In genomic region chr12:54658306-54659264, GRCh38 we compare ENCODE assay signal across 8 cellular contexts. TPM values are rescaled to one million over a fixed set of nuclear protein-coding genes. Genes with fewer than 3 reads are reported as not detected.
A peak's percentile ranks its signal among the peaks of the same experiment; 100 is the strongest.
DNase-seq lines count a peak whose midpoint lies in the region; ATAC-seq and TF ChIP-seq lines count a peak whose summit lies in the region.

No MANE protein-coding gene starts in this region.

- no peak for TF ChIP-seq POLR2A in upper lobe of left lung (IDR thresholded peaks at IDR 0.05)

- no peaks in the 10 kb centered on the region for H3K9me3 Mint-ChIP-seq in CD14-positive monocyte
- H3K9me3 Mint-ChIP-seq in activated naive CD4-positive, alpha-beta T cell treated with anti-CD3 and anti-CD28 coated beads, Interleukin-2, amount 50 U/mL, for 72 hours, result no peaks in the 10 kb centered on the region

- no peaks in the 10 kb centered on the region for H3K36me3 ChIP-seq in liver (ENCODE audit: control insufficient read depth in 4 of 4, insufficient read depth in 3 of 4, low read depth in 1 of 4, low read length in 3 of 4)
- H3K36me3 ChIP-seq in upper lobe of left lung, result no peaks in the 10 kb centered on the region

- intact Hi-C loops in CD14-positive monocyte (cut with micrococcal nuclease), result no loop called here

- H3K36me3 Mint-ChIP-seq in CD14-positive monocyte, result no peaks in the 10 kb centered on the region
- H3K36me3 Mint-ChIP-seq in activated naive CD4-positive, alpha-beta T cell treated with anti-CD3 and anti-CD28 coated beads, Interleukin-2, amount 50 U/mL, for 72 hours, result no peaks in the 10 kb centered on the region

- DNase-seq in CD14-positive monocyte (ENCODE audit: low spot score), result no peak
- DNase-seq in RKO (ENCODE audit: low spot score), result peak; percentile 22
- peak in 1 of 2 donors; percentile 62 for DNase-seq in activated naive CD4-positive, alpha-beta T cell treated with anti-CD3 and anti-CD28 coated beads, Interleukin-2, amount 50 U/mL, for 72 hours (ENCODE audit: low spot score in 2 of 2)
- peak in 1 of 2 donors; percentile 34 for DNase-seq in upper lobe of left lung

- no peak overlapping the region for H3K27ac ChIP-seq in liver (ENCODE audit: low read depth in 1 of 2, low read length in 2 of 2)
- no peak overlapping the region for H3K27ac ChIP-seq in upper lobe of left lung

- 68% methylated on average over 19 of the region's 19 CpGs for WGBS in liver
- 63 to 65% methylated on average over 19 of the region's 19 CpGs for WGBS in upper lobe of left lung, 2 donors

- peak; percentile 71 to 83 for TF ChIP-seq RAD21 in liver (IDR thresholded peaks at IDR 0.05)

- H3K9me3 ChIP-seq in liver (ENCODE audit: control insufficient read depth in 4 of 4, low read length in 3 of 4), result no peaks in the 10 kb centered on the region
- no peaks in the 10 kb centered on the region for H3K9me3 ChIP-seq in upper lobe of left lung

- H3K9ac ChIP-seq in liver (ENCODE audit: low read depth in 1 of 2, low read length in 2 of 2), result no peak overlapping the region

- no peak overlapping the region for H3K27ac Mint-ChIP-seq in CD14-positive monocyte
- no peak overlapping the region for H3K27ac Mint-ChIP-seq in activated naive CD4-positive, alpha-beta T cell treated with anti-CD3 and anti-CD28 coated beads, Interleukin-2, amount 50 U/mL, for 72 hours

- peak; percentile 72 for TF ChIP-seq CTCF in CD14-positive monocyte (IDR thresholded peaks at IDR 0.05)
- peak; percentile 53 for TF ChIP-seq CTCF in liver (IDR thresholded peaks at IDR 0.05; ENCODE audit: low read depth, low read length, missing input control)
- TF ChIP-seq CTCF in upper lobe of left lung (IDR thresholded peaks at IDR 0.05), result peak in 4 of 6 experiments; percentile 16 to 26 (median 20)

- TF ChIP-seq EP300 in upper lobe of left lung (IDR thresholded peaks at IDR 0.05), result no peak

- peaks cover 0 to 5% (median 4%) of the 10 kb centered on the region in 3 donors for H3K27me3 Mint-ChIP-seq in CD14-positive monocyte (ENCODE audit: low read depth in 3 of 3)

- H3K27me3 ChIP-seq in liver (ENCODE audit: control insufficient read depth in 4 of 4, insufficient read depth in 4 of 4, low read length in 3 of 4) (no peaks in the 10 kb centered on the region), upper lobe of left lung (no peaks in the 10 kb centered on the region)

- H3K4me3 Mint-ChIP-seq in CD14-positive monocyte, result no peak overlapping the region

- ATAC-seq in GM19025 (IDR thresholded peaks at IDR 0.05; ENCODE audit: low read depth, unreplicated experiment), result peak; percentile 64
- ATAC-seq in HG03442 (IDR thresholded peaks at IDR 0.05; ENCODE audit: unreplicated experiment), result peak; percentile 72
- peak; percentile 59 to 64 for ATAC-seq in activated naive CD4-positive, alpha-beta T cell treated with anti-CD3 and anti-CD28 coated beads, Interleukin-2, amount 50 U/mL, for 72 hours
- ATAC-seq in upper lobe of left lung (ENCODE audit: low FRiP score in 2 of 2), result peak in 1 of 2 donors; percentile 51
- no peak for ATAC-seq in GM21528 (IDR thresholded peaks at IDR 0.05; ENCODE audit: low FRiP score, unreplicated experiment)

- no peaks in the 10 kb centered on the region for H3K4me1 Mint-ChIP-seq in CD14-positive monocyte

- H3K4me3 ChIP-seq in liver (ENCODE audit: low read depth in 1 of 3, low read length in 3 of 3) (no peak overlapping the region), upper lobe of left lung (no peak overlapping the region)

- H3K4me1 ChIP-seq in liver (ENCODE audit: control insufficient read depth in 4 of 4, insufficient read depth in 4 of 4, low read length in 3 of 4), result peaks cover 1 to 20% (median 9%) of the 10 kb centered on the region in 4 donors
- no peaks in the 10 kb centered on the region for H3K4me1 ChIP-seq in upper lobe of left lung

TF ChIP-seq in liver, 16 proteins besides CTCF, POLR2A, EP300 and RAD21:
- TF ChIP-seq FOXA2 (IDR thresholded peaks at IDR 0.05), result no peak
- TF ChIP-seq, protein P1, sequence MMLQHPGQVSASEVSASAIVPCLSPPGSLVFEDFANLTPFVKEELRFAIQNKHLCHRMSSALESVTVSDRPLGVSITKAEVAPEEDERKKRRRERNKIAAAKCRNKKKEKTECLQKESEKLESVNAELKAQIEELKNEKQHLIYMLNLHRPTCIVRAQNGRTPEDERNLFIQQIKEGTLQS (IDR thresholded peaks at IDR 0.05), result no peak

RNA-seq across cellular contexts. Expression of gene DCD, which starts 10.4 kb away (rescaled TPM):
- not detected for polyA plus RNA-seq in CD14-positive monocyte
- total RNA-seq in activated naive CD4-positive, alpha-beta T cell treated with anti-CD3 and anti-CD28 coated beads, Interleukin-2, amount 50 U/mL, for 72 hours, result not detected
- not detected for total RNA-seq in liver
- not detected for polyA plus RNA-seq in liver
- not detected for total RNA-seq in upper lobe of left lung

RNA-seq across cellular contexts. Expression of gene LACRT, which starts 23.9 kb away (rescaled TPM):
- polyA plus RNA-seq in CD14-positive monocyte (not detected), liver (not detected)
- total RNA-seq in activated naive CD4-positive, alpha-beta T cell treated with anti-CD3 and anti-CD28 coated beads, Interleukin-2, amount 50 U/mL, for 72 hours, result not detected
- total RNA-seq in liver (not detected), upper lobe of left lung (not detected)

Comparison
In these comparisons a context has a peak if more than half of its experiments do, and no peak if none do; other contexts are left out.
1. CTCF ChIP-seq: peak in every context shown above with its lines; median percentile 72 in CD14-positive monocyte; 53 in liver; 20 in upper lobe of left lung.